ENCODE assay signal across 27 cellular contexts in genomic region chr9:90613502-90613901, GRCh38. TPM values are rescaled to one million over a fixed set of nuclear protein-coding genes. Genes with fewer than 3 reads are reported as not detected.
"Had no signal": no experiment of that assay in that cellular context is flagged by ENCODE, and none has a peak within 500 bp of the region (broad histone marks: within the 10 kb centered on the region; RNA-seq: fewer than 3 reads in every experiment).

No MANE protein-coding gene starts in this region.

- H3K4me3 Mint-ChIP-seq: activated CD4-positive, alpha-beta memory T cell treated with anti-CD3 and anti-CD28 coated beads, Interleukin-2, amount 10 ng/mL, durations not matched to agents 7 days and 5 days; activated CD4-positive, alpha-beta T cell treated with anti-CD3 and anti-CD28 coated beads, Interleukin-2, amount 10 ng/mL, durations not matched to agents 7 days and 5 days; activated naive CD8-positive, alpha-beta T cell; activated T-cell treated with anti-CD3 and anti-CD28 coated beads, Interleukin-2, amount 50 U/mL, for 4 hours; activated T-helper 17 cell treated with anti-CD3 and anti-CD28 coated beads, Interleukin-2, amount 50 U/mL, for 72 hours had no signal

- H3K36me3 ChIP-seq: heart right ventricle had no signal

- H3K27ac Mint-ChIP-seq: activated CD4-positive, alpha-beta memory T cell treated with anti-CD3 and anti-CD28 coated beads, Interleukin-2, amount 10 ng/mL, durations not matched to agents 7 days and 5 days; activated CD4-positive, alpha-beta T cell treated with anti-CD3 and anti-CD28 coated beads, Interleukin-2, amount 10 ng/mL, durations not matched to agents 7 days and 5 days; activated naive CD8-positive, alpha-beta T cell; activated T-helper 17 cell treated with anti-CD3 and anti-CD28 coated beads, Interleukin-2, amount 50 U/mL, for 72 hours had no signal

- H3K27ac ChIP-seq: body of pancreas, heart right ventricle had no signal

- H3K4me1 Mint-ChIP-seq: activated CD4-positive, alpha-beta memory T cell treated with anti-CD3 and anti-CD28 coated beads, Interleukin-2, amount 10 ng/mL, durations not matched to agents 7 days and 5 days; activated CD4-positive, alpha-beta T cell treated with anti-CD3 and anti-CD28 coated beads, Interleukin-2, amount 10 ng/mL, durations not matched to agents 7 days and 5 days; activated T-helper 17 cell treated with anti-CD3 and anti-CD28 coated beads, Interleukin-2, amount 50 U/mL, for 72 hours had no signal

- DNase-seq: activated CD4-positive, alpha-beta memory T cell treated with anti-CD3 and anti-CD28 coated beads, Interleukin-2, amount 10 ng/mL, durations not matched to agents 7 days and 5 days; activated CD4-positive, alpha-beta T cell treated with anti-CD3 and anti-CD28 coated beads for 1 hour; activated CD4-positive, alpha-beta T cell treated with anti-CD3 and anti-CD28 coated beads for 4 hours; activated CD4-positive, alpha-beta T cell treated with anti-CD3 and anti-CD28 coated beads, Interleukin-2, amount 10 ng/mL, durations not matched to agents 7 days and 5 days; activated CD4-positive, alpha-beta T cell treated with anti-CD3 and anti-CD28 coated beads, Interleukin-2, amount 50 U/mL, for 4 hours; activated CD8-positive, alpha-beta memory T cell treated with anti-CD3 and anti-CD28 coated beads, Interleukin-2, amount 50 U/mL, for 48 hours; activated effector memory CD4-positive, alpha-beta T cell treated with Interleukin-2 at 50 U/mL for 16 hours; activated gamma-delta T cell treated with Interleukin-2 at 50 U/mL for 16 hours; activated naive CD4-positive, alpha-beta T cell treated with anti-CD3 and anti-CD28 coated beads, Interleukin-2, amount 50 U/mL, for 16 hours; activated naive CD4-positive, alpha-beta T cell treated with Interleukin-2 at 50 U/mL for 16 hours; activated T-cell treated with anti-CD3 and anti-CD28 coated beads for 4 hours; activated T-cell treated with anti-CD3 and anti-CD28 coated beads, Interleukin-2, amount 50 U/mL, for 4 hours; amniotic stem cell; aorta; body of pancreas; central memory CD4-positive, alpha-beta T cell; cerebellar nuclear complex; cortex of kidney; dermis blood vessel endothelial cell; effector CD8-positive, alpha-beta T cell; foreskin fibroblast; heart right ventricle; T-helper 2 cell had no signal

- H3K9me3 Mint-ChIP-seq: activated CD4-positive, alpha-beta memory T cell treated with anti-CD3 and anti-CD28 coated beads, Interleukin-2, amount 10 ng/mL, durations not matched to agents 7 days and 5 days; activated CD4-positive, alpha-beta T cell treated with anti-CD3 and anti-CD28 coated beads, Interleukin-2, amount 10 ng/mL, durations not matched to agents 7 days and 5 days; activated T-cell treated with anti-CD3 and anti-CD28 coated beads, Interleukin-2, amount 50 U/mL, for 4 hours; activated T-helper 17 cell treated with anti-CD3 and anti-CD28 coated beads, Interleukin-2, amount 50 U/mL, for 72 hours had no signal

- H3K4me1 ChIP-seq: heart right ventricle had no signal

- H3K9me3 ChIP-seq: body of pancreas, heart right ventricle had no signal

- H3K27me3 ChIP-seq: body of pancreas had no signal

- H3K36me3 Mint-ChIP-seq: activated naive CD8-positive, alpha-beta T cell had no signal

- H3K4me3 ChIP-seq: body of pancreas, heart right ventricle had no signal

RNA-seq across cellular contexts. Expression of gene DIRAS2, which starts 29.1 kb away (rescaled TPM):
- total RNA-seq: activated CD4-positive, alpha-beta memory T cell treated with anti-CD3 and anti-CD28 coated beads, Interleukin-2, amount 10 ng/mL, durations not matched to agents 7 days and 5 days; activated CD4-positive, alpha-beta T cell treated with anti-CD3 and anti-CD28 coated beads, Interleukin-2, amount 10 ng/mL, durations not matched to agents 7 days and 5 days; activated T-helper 17 cell treated with anti-CD3 and anti-CD28 coated beads, Interleukin-2, amount 50 U/mL, for 72 hours; aorta; esophagus mucosa; T-helper 1 cell treated with Interleukin-12 subunit alpha and Interleukin-12 subunit beta and Interleukin-4 antibody, amounts not matched to agents 30 ng/mL and 1 ng/mL, for 36 hours had no signal
